Comparison of ENCODE assay signal across 27 cellular contexts in the genomic region with DNA sequence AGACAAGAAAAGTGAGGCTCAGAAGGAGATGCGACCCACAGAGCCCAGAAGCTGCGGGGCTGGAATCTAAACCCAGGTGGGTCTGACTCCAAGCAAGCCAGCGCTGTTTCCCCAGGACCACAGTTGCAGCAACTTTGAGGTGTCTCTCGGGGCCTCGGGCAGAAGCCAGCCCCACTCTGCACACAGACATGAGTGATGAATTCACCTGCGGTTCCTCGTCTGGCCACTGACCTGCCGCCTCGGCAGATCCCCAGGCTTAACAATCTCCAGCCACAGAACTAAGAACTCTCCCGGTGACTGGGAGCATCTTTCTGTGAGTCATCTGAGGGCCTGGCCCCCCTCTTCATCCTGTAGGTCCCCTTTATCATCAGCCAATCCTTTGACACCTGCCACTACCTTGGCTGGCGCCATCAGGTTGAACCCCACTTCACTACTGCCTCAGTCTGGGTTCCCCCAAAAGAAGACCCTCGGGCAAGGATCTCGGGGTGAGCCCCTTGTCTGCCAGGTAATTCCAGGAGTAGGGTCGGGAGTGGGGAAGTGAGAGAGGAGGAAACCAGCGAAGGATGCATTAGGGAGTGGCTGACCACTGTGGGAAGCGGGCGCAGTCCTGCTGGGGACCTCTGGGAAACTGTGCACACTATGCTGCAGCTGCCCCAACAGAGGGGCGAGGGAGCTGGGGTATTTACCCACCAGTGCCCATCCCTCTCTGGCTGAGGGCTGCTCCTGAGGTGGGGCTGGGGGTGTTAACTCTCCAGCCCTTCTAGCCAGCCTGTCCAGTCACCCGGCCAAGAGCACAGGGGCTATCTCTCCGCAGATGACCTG. TPM values are rescaled to one million over a fixed set of nuclear protein-coding genes. Genes with fewer than 3 reads are reported as not detected.
DNase-seq lines count a peak whose midpoint lies in the region; FAIRE-seq and TF ChIP-seq lines count a peak whose summit lies in the region.
"Had no signal": no experiment of that assay in that cellular context is flagged by ENCODE, and none has a peak within 500 bp of the region (broad histone marks: within the 10 kb centered on the region; RNA-seq: fewer than 3 reads in every experiment).

No MANE protein-coding gene starts in this region.

- no peak for TF ChIP-seq POLR2A in H1 (IDR thresholded peaks at IDR 0.05; ENCODE audit: control extremely low read depth in 1 of 2, low read depth in 2 of 2, low read length in 2 of 2)
- no peak for TF ChIP-seq POLR2A in breast epithelium (IDR thresholded peaks at IDR 0.05)
- no peak for TF ChIP-seq POLR2A in vagina (IDR thresholded peaks at IDR 0.05)

- no peak overlapping the region for H3K23ac ChIP-seq in H1 (ENCODE audit: insufficient read length)

- no peak overlapping the region for H2BK120ac ChIP-seq in H1 (replicated peaks; ENCODE audit: low read depth, low read length)

- TF ChIP-seq RAD21 in H1 (IDR thresholded peaks at IDR 0.05 in 1 of 2, conservative IDR thresholded peaks at IDR 0.05 in 1 of 2; ENCODE audit: low read depth in 2 of 2, low read length in 2 of 2), result no peak

- FAIRE-seq in H1 (lab: Jason Lieb, UNC), result no peak
- FAIRE-seq: A549, GM12878, GM19239, RCC 7860 had no signal

- H2BK12ac ChIP-seq in H1 (ENCODE audit: low read depth, low read length), result peak overlapping the region; percentile 70; the same call in 1 of the 2 replicates

- H4K91ac ChIP-seq in H1 (replicated peaks; ENCODE audit: insufficient read length, low read length), result no peak overlapping the region

- no peaks in the 10 kb centered on the region for H3K79me1 ChIP-seq in H1 (ENCODE audit: low read depth, low read length)

- no peak overlapping the region for H3K56ac ChIP-seq in H1 (replicated peaks; ENCODE audit: insufficient read length, low read depth, low read length)

- no peak overlapping the region for H3K4me2 ChIP-seq in H1 (ENCODE audit: insufficient read depth in 1 of 2, low read depth in 2 of 2, low read length in 2 of 2)
- H3K4me2 ChIP-seq: A549, GM23338 had no signal

- POLR2A ChIA-PET in Caco-2 (lab: Charles Lee), result no interaction called here
- POLR2A ChIA-PET in H1 (lab: Charles Lee; ENCODE audit: partially characterized antibody), result no interaction called here

- H4K8ac ChIP-seq in H1 (ENCODE audit: extremely low read depth, insufficient read depth, low read length), result no peak overlapping the region

- H3K27me3 ChIP-seq in Caco-2 (replicated peaks; ENCODE audit: control insufficient read depth, insufficient read depth, low read length) (no peaks in the 10 kb centered on the region), NT2/D1 (ENCODE audit: insufficient read depth, insufficient read length) (no peaks in the 10 kb centered on the region), H1 (replicated peaks in 1 of 4; ENCODE audit: control insufficient read depth in 3 of 4, extremely low read depth in 1 of 4, insufficient read depth in 3 of 4, low read length in 3 of 4) (0 out of 7 replicates have a peak, but pooled peaks cover 0 to 2% (median 0%) of the 10 kb centered on the region in 4 experiments), breast epithelium (no peaks in the 10 kb centered on the region), vagina (no peaks in the 10 kb centered on the region)

- no peaks in the 10 kb centered on the region for H3K79me2 ChIP-seq in H1 (ENCODE audit: control insufficient read depth in 1 of 2, insufficient read depth in 2 of 2, low read length in 2 of 2)

- H3K4me3 ChIP-seq in Caco-2 (ENCODE audit: low read depth, low read length) (no peak overlapping the region), NT2/D1 (ENCODE audit: insufficient read length, low read depth) (no peak overlapping the region), H1 (ENCODE audit: extremely low read depth in 1 of 4, insufficient read depth in 2 of 4, low read depth in 3 of 4, low read length in 4 of 4) (no peak overlapping the region), breast epithelium (no peak overlapping the region), vagina (no peak overlapping the region)
- H3K4me3 ChIP-seq: A549, GM12878, GM23338, SK-N-MC had no signal

- no peak overlapping the region for H2AK5ac ChIP-seq in H1 (ENCODE audit: low read depth, low read length)

- H3K4ac ChIP-seq in H1 (replicated peaks; ENCODE audit: insufficient read length, low read depth, low read length), result no peak overlapping the region

- peaks cover 18% of the 10 kb centered on the region for H3K36me3 Mint-ChIP-seq in Caco-2 (ENCODE audit: insufficient read depth, unreplicated experiment)
- peaks cover 6% of the 10 kb centered on the region for H3K36me3 Mint-ChIP-seq in osteocyte (ENCODE audit: unreplicated experiment)

- TF ChIP-seq EP300 in H1 (IDR thresholded peaks at IDR 0.05; ENCODE audit: borderline replicate concordance in 1 of 2, low read depth in 2 of 2, low read length in 2 of 2), result no peak

- H3K36me3 ChIP-seq in Caco-2 (ENCODE audit: control insufficient read depth, insufficient read depth, low read length) (no peaks in the 10 kb centered on the region), NT2/D1 (ENCODE audit: insufficient read depth, insufficient read length, low read length) (no peaks in the 10 kb centered on the region), H1 (ENCODE audit: control insufficient read depth in 2 of 4, insufficient read depth in 4 of 4, low read length in 3 of 4) (no peaks in the 10 kb centered on the region), breast epithelium (no peaks in the 10 kb centered on the region), vagina (no peaks in the 10 kb centered on the region)

- H3K27ac Mint-ChIP-seq in Caco-2 (ENCODE audit: unreplicated experiment) (peak overlapping the region; percentile 38), osteocyte (ENCODE audit: unreplicated experiment) (peak overlapping the region; percentile 86)
- H3K27ac Mint-ChIP-seq: CD4-positive, alpha-beta memory T cell; GM23338; IgD-negative memory B cell had no signal

- BruUV-seq in Caco-2 (replicated peaks; lab: Mats Ljungman, UMichigan), result no TSS peak

- H3K9ac ChIP-seq in NT2/D1 (ENCODE audit: insufficient read length, low read depth), result peak overlapping the region; percentile 18
- no peak overlapping the region for H3K9ac ChIP-seq in H1 (replicated peaks in 1 of 4; ENCODE audit: extremely low read depth in 1 of 4, low read depth in 3 of 4, low read length in 3 of 4)

- TF ChIP-seq CTCF in Caco-2 (IDR thresholded peaks at IDR 0.05; ENCODE audit: insufficient read depth in 1 of 2, low read depth in 1 of 2, low read length in 1 of 2, severe bottlenecking in 1 of 2, unreplicated experiment in 1 of 2), result no peak
- TF ChIP-seq CTCF in H1 (IDR thresholded peaks at IDR 0.05; ENCODE audit: control extremely low read depth in 1 of 3, insufficient read depth in 1 of 3, low read depth in 1 of 3, low read length in 3 of 3), result no peak
- TF ChIP-seq CTCF in osteocyte (IDR thresholded peaks at IDR 0.05), result no peak
- no peak for TF ChIP-seq CTCF in breast epithelium (IDR thresholded peaks at IDR 0.05)
- TF ChIP-seq CTCF in vagina (IDR thresholded peaks at IDR 0.05), result no peak

- H4K5ac ChIP-seq in H1 (ENCODE audit: insufficient read length, low read depth, low read length), result no peak overlapping the region

- H3K4me1 Mint-ChIP-seq in Caco-2 (ENCODE audit: low read depth, unreplicated experiment), result peaks cover 7% of the 10 kb centered on the region
- H3K4me1 Mint-ChIP-seq in osteocyte (ENCODE audit: unreplicated experiment), result peaks cover 59% of the 10 kb centered on the region

- CTCF ChIA-PET in Caco-2 (lab: Charles Lee) (no interaction called here), H1 (lab: Charles Lee; ENCODE audit: partially characterized antibody) (interaction anchor here (0.6 kb wide), 1 partner anchor 7 kb away, joined by 3 read pairs; no protein-coding TSS in a partner anchor)

- no peak overlapping the region for H2BK5ac ChIP-seq in H1 (ENCODE audit: low read depth, low read length)

- DNase-seq in Caco-2, result no peak
- DNase-seq in NT2/D1 (ENCODE audit: low read depth, low spot score), result no peak
- no peak for DNase-seq in H1 (ENCODE audit: low read depth in 1 of 2, low spot score in 2 of 2)
- DNase-seq in osteocyte (ENCODE audit: extremely low spot score, unreplicated experiment), result no peak
- DNase-seq in breast epithelium (ENCODE audit: low spot score in 2 of 2), result no peak
- no peak for DNase-seq in vagina (ENCODE audit: extremely low spot score in 2 of 2)
- DNase-seq in effector CD4-positive, alpha-beta T cell, result no peak
- DNase-seq in NCI-H2171 (lab: John Stamatoyannopoulos, UW), result no peak
- DNase-seq: CD4-positive, alpha-beta memory T cell; DMS53; Kasumi-1; MM.1S; NCI-H1092; NCI-H1436 treated with DMSO at 0.1 percent for 48 hours; NCI-H2029 treated with DMSO at 0.1 percent for 48 hours; NCI-H2171 treated with DMSO at 0.1 percent for 48 hours; NCI-H446; NK-92 treated with Interleukin-12 subunit alpha and Interleukin-12 subunit beta, amount 100 ng/mL, for 24 hours; Right ventricle myocardium superior had no signal

- H3K27ac ChIP-seq in H1 (ENCODE audit: low read depth, low read length) (no peak overlapping the region), breast epithelium (no peak overlapping the region), vagina (no peak overlapping the region)
- H3K27ac ChIP-seq: A549 had no signal

- intact Hi-C loops in Caco-2 (cut with micrococcal nuclease; ENCODE audit: unreplicated experiment) (no loop called here), breast epithelium (cut with DNase I; ENCODE audit: low total_unique reads) (no loop called here), vagina (cut with DNase I) (no loop called here)

- no peaks in the 10 kb centered on the region for H3K9me3 ChIP-seq in Caco-2
- peaks cover 9% of the 10 kb centered on the region for H3K9me3 ChIP-seq in NT2/D1 (ENCODE audit: insufficient read depth, low read length)
- H3K9me3 ChIP-seq in H1 (ENCODE audit: insufficient read depth in 2 of 2, low read depth in 1 of 2, low read length in 1 of 2), result peaks cover 0 to 3% of the 10 kb centered on the region in 2 experiments; a peak in 1 of 4 replicates
- H3K9me3 ChIP-seq in breast epithelium, result no peaks in the 10 kb centered on the region
- H3K9me3 ChIP-seq in vagina, result no peaks in the 10 kb centered on the region
- H3K9me3 ChIP-seq: A549 had no signal

- no peak overlapping the region for H3K14ac ChIP-seq in H1 (ENCODE audit: insufficient read length)

- H3K4me1 ChIP-seq in Caco-2 (peaks cover 14% of the 10 kb centered on the region; the same call in 1 of the 2 replicates), NT2/D1 (ENCODE audit: insufficient read depth, insufficient read length) (peaks cover 17% of the 10 kb centered on the region), H1 (replicated peaks in 1 of 4; ENCODE audit: control insufficient read depth in 3 of 4, insufficient read depth in 4 of 4, low read length in 3 of 4) (peaks cover 3 to 8% (median 6%) of the 10 kb centered on the region in 4 experiments), breast epithelium (no peaks in the 10 kb centered on the region), vagina (no peaks in the 10 kb centered on the region)
- H3K4me1 ChIP-seq: A549 had no signal

- no peak overlapping the region for H2AFZ ChIP-seq in H1 (ENCODE audit: low read length)
- H2AFZ ChIP-seq: GM23338 had no signal

- H2BK20ac ChIP-seq in H1 (ENCODE audit: low read length), result peak overlapping the region; percentile 15; the same call in 1 of the 2 replicates

- no peaks in the 10 kb centered on the region for H3K23me2 ChIP-seq in H1 (ENCODE audit: low read depth, low read length)

- H3K9me3 Mint-ChIP-seq in Caco-2 (ENCODE audit: unreplicated experiment), result peaks cover 15% of the 10 kb centered on the region
- peaks cover 4% of the 10 kb centered on the region for H3K9me3 Mint-ChIP-seq in osteocyte (ENCODE audit: unreplicated experiment)

- WGBS in H1 (ENCODE audit: extremely low coverage in 1 of 2, insufficient coverage in 1 of 2, insufficient read length in 1 of 2, insufficient replicate concordance in 2 of 2, low coverage in 1 of 2, low lambda C conversion rate in 2 of 2, missing lambda C conversion rate in 1 of 2), 2 experiments, result 86% methylated on average over 19 of the region's 20 CpGs; no CpG with 5 or more reads in 1 of the 2 experiments

- H3K18ac ChIP-seq in H1 (ENCODE audit: extremely low read depth, low read length), result no peak overlapping the region

- H4K20me1 ChIP-seq in H1 (replicated peaks in 1 of 2; ENCODE audit: control insufficient read depth in 1 of 2, insufficient read depth in 2 of 2, low read length in 2 of 2), result no peaks in the 10 kb centered on the region

- H3K27me3 Mint-ChIP-seq in Caco-2 (ENCODE audit: insufficient read depth, unreplicated experiment) (no peaks in the 10 kb centered on the region), osteocyte (ENCODE audit: unreplicated experiment) (no peaks in the 10 kb centered on the region)
- H3K27me3 Mint-ChIP-seq: CD4-positive, alpha-beta memory T cell; IgD-negative memory B cell had no signal

- H3K4me3 Mint-ChIP-seq in Caco-2 (ENCODE audit: unreplicated experiment) (no peak overlapping the region), osteocyte (ENCODE audit: unreplicated experiment) (no peak overlapping the region)
- H3K4me3 Mint-ChIP-seq: CD4-positive, alpha-beta memory T cell; GM23338; IgD-negative memory B cell had no signal

- H2BK15ac ChIP-seq in H1 (ENCODE audit: low read length), result no peak overlapping the region

RNA-seq across cellular contexts. Expression of a gene that starts 33.0 kb away (rescaled TPM):
- total RNA-seq in Caco-2 (2022) (0.32 and 0.44 TPM in 2 replicates), osteocyte (145 and 153 TPM in 2 replicates), breast epithelium (1 to 10 TPM; 2.0 to 4.7 (median 3.2) TPM), vagina (6.1 TPM)
- total RNA-seq in H1 (2021; fragmentation: NEBNext Ultra II Directional; extraction: Animal tissue kit (Norgen Biotek cat#: 25700)), result 4.9 and 5.2 TPM in 2 replicates
- polyA plus RNA-seq in H1 (2011; rRNA removed), result 3.1 and 5.0 TPM in 2 replicates
- polyA plus RNA-seq in H1 (2011; cell fraction: cytosol; rRNA removed), result 2.5 TPM
- polyA plus RNA-seq in H1 (2011; cell fraction: nucleus; rRNA removed), result 5.9 TPM
- polyA plus RNA-seq in H1 (2012, experiment 1 of 2), result 2.5 to 3.7 TPM (median 3.4 TPM) in 4 replicates
- polyA plus RNA-seq in H1 (2012, experiment 2 of 2), result 1.8 TPM
- 2.8 TPM for polyA plus RNA-seq in H1 (2013, experiment 1 of 2)
- polyA plus RNA-seq in H1 (2013, experiment 2 of 2), result 3.1 TPM
- polyA minus RNA-seq in H1 (2011; rRNA and poly(A)+ RNA removed), result 2.0 and 3.1 TPM in 2 replicates
- 5.6 TPM for polyA minus RNA-seq in H1 (2011; cell fraction: cytosol; rRNA and poly(A)+ RNA removed)
- 3.3 TPM for polyA minus RNA-seq in H1 (2011; cell fraction: nucleus; rRNA and poly(A)+ RNA removed)
- total RNA-seq: HT-29 had no signal
- polyA plus RNA-seq: IgD-negative memory B cell had no signal

Comparison
In these comparisons a context has a peak if more than half of its experiments do, and no peak if none do; other contexts are left out.
1. RNA of a gene that starts 33.0 kb away (total RNA-seq): 145 to 153 TPM in osteocyte; 6.1 TPM in vagina (single experiment), 4.9 to 5.2 TPM in H1, 2.0 to 4.7 TPM in breast epithelium and 0.32 to 0.44 TPM in Caco-2; every median in the first group is over 10 times any median in the second.